8 cellular contexts compared by ENCODE assay signal in the genomic region with DNA sequence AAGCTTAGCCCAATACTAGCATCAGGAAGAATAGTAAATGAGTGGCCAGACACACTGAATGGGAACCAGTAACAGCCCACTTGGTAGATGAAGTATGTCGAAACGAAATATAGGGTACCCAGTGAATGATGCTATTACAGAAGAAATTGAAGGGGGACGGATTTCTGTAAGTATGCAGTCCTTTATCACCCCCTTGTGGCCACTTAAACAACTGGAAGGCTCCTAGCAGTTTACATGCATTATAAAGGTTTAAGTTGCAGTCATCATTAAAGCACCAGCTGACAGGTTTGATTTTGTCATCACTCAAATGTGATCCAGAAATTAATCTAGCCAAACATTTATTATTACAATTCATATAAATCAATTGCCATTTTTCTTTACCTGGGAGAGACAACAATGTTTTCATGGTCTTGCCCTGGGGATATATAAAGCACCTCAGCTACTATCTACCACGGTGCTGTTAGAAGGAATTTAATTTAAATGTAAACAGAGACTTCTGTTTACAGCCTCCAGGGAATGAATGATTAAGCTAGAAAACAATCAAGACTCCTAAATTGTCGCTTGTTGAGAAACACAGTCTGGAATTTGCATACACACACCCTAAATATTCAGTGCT. TPM values are rescaled to one million over a fixed set of nuclear protein-coding genes. Genes with fewer than 3 reads are reported as not detected.
DNase-seq lines count a peak whose midpoint lies in the region; ATAC-seq and TF ChIP-seq lines count a peak whose summit lies in the region.

No MANE protein-coding gene starts in this region.

- peaks cover 12% of the 10 kb centered on the region for H3K36me3 Mint-ChIP-seq in activated CD4-positive, alpha-beta memory T cell treated with anti-CD3 and anti-CD28 coated beads for 36 hours

- ATAC-seq in GM18868 (IDR thresholded peaks at IDR 0.05; ENCODE audit: unreplicated experiment) (peak; percentile 87), HG03159 (IDR thresholded peaks at IDR 0.05; ENCODE audit: unreplicated experiment) (peak; percentile 86)

- H3K27ac ChIP-seq in trophoblast cell (ENCODE audit: low read depth, low read length), result no peak overlapping the region

- no CpG with 5 or more reads among the region's 5 CpGs for whole genome bisulfite sequencing in trophoblast cell (ENCODE audit: extremely low coverage, insufficient coverage, insufficient read length)

- intact Hi-C loops in activated CD4-positive, alpha-beta memory T cell treated with anti-CD3 and anti-CD28 coated beads for 36 hours (cut with micrococcal nuclease), result loop anchor here (1.0 to 10.0 kb wide), 2 partner anchors 125 to 602 kb away; no protein-coding TSS in a partner anchor

- no peak overlapping the region for H4K12ac ChIP-seq in trophoblast cell (ENCODE audit: low read depth, low read length)

- no peak overlapping the region for H3K18ac ChIP-seq in trophoblast cell (ENCODE audit: low read length)

- H3K4me1 Mint-ChIP-seq in activated CD4-positive, alpha-beta memory T cell treated with anti-CD3 and anti-CD28 coated beads for 36 hours (ENCODE audit: low read depth), result peaks cover 4% of the 10 kb centered on the region

- no peak overlapping the region for H3K4ac ChIP-seq in trophoblast cell (ENCODE audit: low read depth, low read length)

- peak; percentile 82 for TF ChIP-seq CTCF in fibroblast of villous mesenchyme (IDR thresholded peaks at IDR 0.05; ENCODE audit: insufficient read depth, low read depth, low read length)

- H3K36me3 ChIP-seq in trophoblast cell (ENCODE audit: control insufficient read depth in 1 of 2, insufficient read depth in 2 of 2, low read length in 2 of 2), result peaks cover 3% of the 10 kb centered on the region in 2 experiments

- no peaks in the 10 kb centered on the region for H3K9me3 Mint-ChIP-seq in activated CD4-positive, alpha-beta memory T cell treated with anti-CD3 and anti-CD28 coated beads for 36 hours

- H3K9ac ChIP-seq in trophoblast cell (ENCODE audit: low read length), result no peak overlapping the region

- no peaks in the 10 kb centered on the region for H3K4me1 ChIP-seq in trophoblast cell (ENCODE audit: control insufficient read depth in 1 of 2, insufficient read depth in 2 of 2, low read length in 2 of 2)

- no peak overlapping the region for H3K4me3 ChIP-seq in fibroblast of villous mesenchyme (ENCODE audit: low read depth, low read length)
- H3K4me3 ChIP-seq in trophoblast cell (ENCODE audit: low read depth, low read length), result no peak overlapping the region

- no peak overlapping the region for H2AK5ac ChIP-seq in trophoblast cell (ENCODE audit: low read length)

- POLR2A ChIA-PET in activated CD4-positive, alpha-beta memory T cell treated with anti-CD3 and anti-CD28 coated beads for 36 hours (lab: Charles Lee), result no interaction called here

- no peak overlapping the region for H4K8ac ChIP-seq in trophoblast cell (ENCODE audit: low read depth, low read length)

- H3K4me3 Mint-ChIP-seq in activated CD4-positive, alpha-beta memory T cell treated with anti-CD3 and anti-CD28 coated beads for 36 hours, result no peak overlapping the region

- no peaks in the 10 kb centered on the region for H3K27me3 ChIP-seq in trophoblast cell (ENCODE audit: insufficient read depth, low read length)

- no peak overlapping the region for H2BK5ac ChIP-seq in trophoblast cell (ENCODE audit: low read depth, low read length, poor library complexity)

- H3K79me2 ChIP-seq in trophoblast cell (ENCODE audit: control insufficient read depth, insufficient read depth, low read length, poor library complexity), result no peaks in the 10 kb centered on the region

- H3K27me3 Mint-ChIP-seq in activated CD4-positive, alpha-beta memory T cell treated with anti-CD3 and anti-CD28 coated beads for 36 hours, result no peaks in the 10 kb centered on the region

- DNase-seq in COR-L47 (lab: John Stamatoyannopoulos, UW) (peak; percentile 50), NCI-H526 (lab: John Stamatoyannopoulos, UW) (peak; percentile 80 to 91), fibroblast of villous mesenchyme (ENCODE audit: low read depth) (peak; percentile 76), trophoblast cell (peak; percentile 35 to 72), cortex of kidney (lab: John Stamatoyannopoulos, UW) (no peak)
- peak; percentile 31 for DNase-seq in activated CD4-positive, alpha-beta memory T cell treated with anti-CD3 and anti-CD28 coated beads for 36 hours

- no peak overlapping the region for H3K23ac ChIP-seq in trophoblast cell (ENCODE audit: low read length)

- no peaks in the 10 kb centered on the region for H3K79me1 ChIP-seq in trophoblast cell (ENCODE audit: low read length)

- H3K27ac Mint-ChIP-seq in activated CD4-positive, alpha-beta memory T cell treated with anti-CD3 and anti-CD28 coated beads for 36 hours, result no peak overlapping the region

- no peak overlapping the region for H2AFZ ChIP-seq in trophoblast cell (ENCODE audit: insufficient read depth, low read length, poor library complexity)

- H2BK120ac ChIP-seq in trophoblast cell (ENCODE audit: insufficient read depth, low read length, poor library complexity), result no peak overlapping the region

- H3K4me2 ChIP-seq in trophoblast cell (ENCODE audit: low read length), result no peak overlapping the region

- H3K9me3 ChIP-seq in trophoblast cell (ENCODE audit: insufficient read depth, low read depth, low read length), result no peaks in the 10 kb centered on the region

- no peak overlapping the region for H2BK12ac ChIP-seq in trophoblast cell (ENCODE audit: low read length)

- CTCF ChIA-PET in activated CD4-positive, alpha-beta memory T cell treated with anti-CD3 and anti-CD28 coated beads for 36 hours (lab: Charles Lee), result interaction anchor here (0.8 to 6.4 kb wide), 22 partner anchors 9 to 868 kb away, joined by 3 to 183 read pairs (median 4); no protein-coding TSS in a partner anchor

- no peak overlapping the region for H3K14ac ChIP-seq in trophoblast cell (ENCODE audit: low read length)

- H4K91ac ChIP-seq in trophoblast cell (ENCODE audit: low read depth, low read length), result no peak overlapping the region

RNA-seq across cellular contexts. Expression of gene EIF1B, which starts 7.7 kb away (rescaled TPM):
- total RNA-seq in activated CD4-positive, alpha-beta memory T cell treated with anti-CD3 and anti-CD28 coated beads for 36 hours, result 10 to 100 TPM; 48.6 to 51.0 TPM
- 13.5 and 19.0 TPM in 2 replicates for total RNA-seq in fibroblast of villous mesenchyme
- 46.3 and 46.5 TPM in 2 replicates for polyA plus RNA-seq in trophoblast cell (2013)
